In genomic region chr2:131093066-131093842, GRCh38 we compare ENCODE assay signal across 8 cellular contexts. TPM values are rescaled to one million over a fixed set of nuclear protein-coding genes. Genes with fewer than 3 reads are reported as not detected.
A peak's percentile ranks its signal among the peaks of the same experiment; 100 is the strongest.
DNase-seq lines count a peak whose midpoint lies in the region; ATAC-seq, FAIRE-seq and TF ChIP-seq lines count a peak whose summit lies in the region.

A gene with protein sequence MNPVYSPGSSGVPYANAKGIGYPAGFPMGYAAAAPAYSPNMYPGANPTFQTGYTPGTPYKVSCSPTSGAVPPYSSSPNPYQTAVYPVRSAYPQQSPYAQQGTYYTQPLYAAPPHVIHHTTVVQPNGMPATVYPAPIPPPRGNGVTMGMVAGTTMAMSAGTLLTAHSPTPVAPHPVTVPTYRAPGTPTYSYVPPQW (minus strand): TSS chr2:131093460. CDS start chr2:131082646, 10,814 bp downstream.

- H2BK15ac ChIP-seq in H1 (ENCODE audit: low read length) = no peak within 1 kb of the TSS

- H4K91ac ChIP-seq in H1 (replicated peaks; ENCODE audit: insufficient read length, low read length) = no peak within 1 kb of the TSS

- POLR2A ChIA-PET in H1 (lab: Charles Lee; ENCODE audit: partially characterized antibody) = interaction anchor here (0.6 to 5.1 kb wide), 26 partner anchors 11 to 1550 kb away, joined by 3 to 60 read pairs (median 5); partner anchors contain the start of gene PLEKHB2

- H4K20me1 ChIP-seq in H1 (replicated peaks in 1 of 2; ENCODE audit: control insufficient read depth in 1 of 2, insufficient read depth in 2 of 2, low read length in 2 of 2) = peaks cover 0 to 3% of the 10 kb centered on the region in 2 experiments

- peak; percentile 95 to 97 for TF ChIP-seq POLR2A in H1 (IDR thresholded peaks at IDR 0.05; ENCODE audit: control extremely low read depth in 1 of 2, low read depth in 2 of 2, low read length in 2 of 2)

- CTCF ChIA-PET in activated CD8-positive, alpha-beta memory T cell treated with anti-CD3 and anti-CD28 coated beads, Interleukin-2, amount 10 ng/mL, durations not matched to agents 7 days and 5 days (lab: Charles Lee) = interaction anchor here (1.3 to 4.0 kb wide), 3 partner anchors 11 to 52 kb away, joined by 4 to 22 read pairs (median 7); partner anchors contain the start of gene PLEKHB2
- CTCF ChIA-PET in H1 (lab: Charles Lee; ENCODE audit: partially characterized antibody) = interaction anchor here (1.7 kb wide), 1 partner anchor 10 kb away, joined by 8 read pairs; no protein-coding TSS in a partner anchor

- peak; percentile 53 for DNase-seq in CMK (ENCODE audit: low read depth)
- DNase-seq in HPDE6-E6E7 (ENCODE audit: extremely low spot score) = peak; percentile 85
- DNase-seq in NOMO-1 (lab: John Stamatoyannopoulos, UW; ENCODE audit: unreplicated experiment in 2 of 2) = peak; percentile 80 to 88
- peak; percentile 90 for DNase-seq in activated CD8-positive, alpha-beta memory T cell treated with anti-CD3 and anti-CD28 coated beads, Interleukin-2, amount 10 ng/mL, durations not matched to agents 7 days and 5 days
- DNase-seq in H1 (ENCODE audit: low read depth in 1 of 2, low spot score in 2 of 2) = peak; percentile 57 to 93
- DNase-seq in mesenteric fat pad (ENCODE audit: low spot score) = peak; percentile 97
- peak; percentile 81 for DNase-seq in stimulated activated CD8-positive, alpha-beta memory T cell treated with anti-CD3 and anti-CD28 coated beads, Interleukin-15, amount 100 ng/mL, for 24 hours (ENCODE audit: low read depth)

- peak within 1 kb of the TSS; percentile 91 for H3K4me3 Mint-ChIP-seq in activated CD8-positive, alpha-beta memory T cell treated with anti-CD3 and anti-CD28 coated beads, Interleukin-2, amount 10 ng/mL, durations not matched to agents 7 days and 5 days

- peak within 1 kb of the TSS; percentile 100 for H4K8ac ChIP-seq in H1 (ENCODE audit: extremely low read depth, insufficient read depth, low read length)

- FAIRE-seq in H1 (lab: Jason Lieb, UNC) = no peak

- H3K4me2 ChIP-seq in H1 (ENCODE audit: insufficient read depth in 1 of 2, low read depth in 2 of 2, low read length in 2 of 2) = peak within 1 kb of the TSS; percentile 73 to 86

- no peak within 1 kb of the TSS for H3K14ac ChIP-seq in H1 (ENCODE audit: insufficient read length)

- no peaks in the 10 kb centered on the region for H3K9me3 Mint-ChIP-seq in activated CD8-positive, alpha-beta memory T cell treated with anti-CD3 and anti-CD28 coated beads, Interleukin-2, amount 10 ng/mL, durations not matched to agents 7 days and 5 days (ENCODE audit: low read depth)

- H2AK5ac ChIP-seq in H1 (ENCODE audit: low read depth, low read length) = no peak within 1 kb of the TSS

- 0 out of 4 replicates have a peak, but pooled peaks of 1 of the 3 experiments have one; percentile 0 for TF ChIP-seq CTCF in H1 (IDR thresholded peaks at IDR 0.05; ENCODE audit: control extremely low read depth in 1 of 3, insufficient read depth in 1 of 3, low read depth in 1 of 3, low read length in 3 of 3)

- peak within 1 kb of the TSS; percentile 79 to 94 (median 87) for H3K4me3 ChIP-seq in H1 (ENCODE audit: extremely low read depth in 1 of 4, insufficient read depth in 2 of 4, low read depth in 3 of 4, low read length in 4 of 4)

- TF ChIP-seq RAD21 in H1 (IDR thresholded peaks at IDR 0.05 in 1 of 2, conservative IDR thresholded peaks at IDR 0.05 in 1 of 2; ENCODE audit: low read depth in 2 of 2, low read length in 2 of 2) = no peak

- H2BK12ac ChIP-seq in H1 (ENCODE audit: low read depth, low read length) = no peak within 1 kb of the TSS

- peaks cover 30% of the 10 kb centered on the region for H3K4me1 Mint-ChIP-seq in activated CD8-positive, alpha-beta memory T cell treated with anti-CD3 and anti-CD28 coated beads, Interleukin-2, amount 10 ng/mL, durations not matched to agents 7 days and 5 days

- H3K9ac ChIP-seq in H1 (replicated peaks in 1 of 4; ENCODE audit: extremely low read depth in 1 of 4, low read depth in 3 of 4, low read length in 3 of 4) = peak within 1 kb of the TSS; percentile 90 to 99 (median 98)

- H2BK5ac ChIP-seq in H1 (ENCODE audit: low read depth, low read length) = peak within 1 kb of the TSS; percentile 87; the same call in 1 of the 2 replicates

- H3K79me2 ChIP-seq in H1 (ENCODE audit: control insufficient read depth in 1 of 2, insufficient read depth in 2 of 2, low read length in 2 of 2) = peaks cover 22 to 44% of the 10 kb centered on the region in 2 experiments

- peaks cover 6 to 17% (median 9%) of the 10 kb centered on the region in 4 experiments for H3K36me3 ChIP-seq in H1 (ENCODE audit: control insufficient read depth in 2 of 4, insufficient read depth in 4 of 4, low read length in 3 of 4)

- ATAC-seq in GM19467 (IDR thresholded peaks at IDR 0.05; ENCODE audit: unreplicated experiment) = peak; percentile 80
- peak; percentile 85 for ATAC-seq in activated CD8-positive, alpha-beta memory T cell treated with anti-CD3 and anti-CD28 coated beads, Interleukin-2, amount 10 ng/mL, durations not matched to agents 7 days and 5 days

- WGBS in H1 (ENCODE audit: extremely low coverage in 1 of 2, insufficient coverage in 1 of 2, insufficient read length in 1 of 2, insufficient replicate concordance in 2 of 2, low coverage in 1 of 2, low lambda C conversion rate in 2 of 2, missing lambda C conversion rate in 1 of 2), 2 experiments = 2% methylated on average over 87 of the region's 113 CpGs; no CpG with 5 or more reads in 1 of the 2 experiments

- H2BK20ac ChIP-seq in H1 (ENCODE audit: low read length) = no peak within 1 kb of the TSS

- H3K9me3 ChIP-seq in H1 (ENCODE audit: insufficient read depth in 2 of 2, low read depth in 1 of 2, low read length in 1 of 2) = no peaks in the 10 kb centered on the region

- H3K36me3 Mint-ChIP-seq in activated CD8-positive, alpha-beta memory T cell treated with anti-CD3 and anti-CD28 coated beads, Interleukin-2, amount 10 ng/mL, durations not matched to agents 7 days and 5 days = peaks cover 15% of the 10 kb centered on the region

- peak within 1 kb of the TSS; percentile 83 for H3K18ac ChIP-seq in H1 (ENCODE audit: extremely low read depth, low read length)

- no peak within 1 kb of the TSS for H3K23ac ChIP-seq in H1 (ENCODE audit: insufficient read length)

- peak within 1 kb of the TSS; percentile 6 for H2BK120ac ChIP-seq in H1 (replicated peaks; ENCODE audit: low read depth, low read length)

- peak within 1 kb of the TSS; percentile 98 for H3K27ac Mint-ChIP-seq in activated CD8-positive, alpha-beta memory T cell treated with anti-CD3 and anti-CD28 coated beads, Interleukin-2, amount 10 ng/mL, durations not matched to agents 7 days and 5 days

- H4K5ac ChIP-seq in H1 (ENCODE audit: insufficient read length, low read depth, low read length) = peak within 1 kb of the TSS; percentile 97

- H3K27ac ChIP-seq in H1 (ENCODE audit: low read depth, low read length) = peak within 1 kb of the TSS; percentile 99

- peaks cover 3% of the 10 kb centered on the region for H3K27me3 Mint-ChIP-seq in activated CD8-positive, alpha-beta memory T cell treated with anti-CD3 and anti-CD28 coated beads, Interleukin-2, amount 10 ng/mL, durations not matched to agents 7 days and 5 days

- no peaks in the 10 kb centered on the region for H3K79me1 ChIP-seq in H1 (ENCODE audit: low read depth, low read length)

- no peaks in the 10 kb centered on the region for H3K23me2 ChIP-seq in H1 (ENCODE audit: low read depth, low read length)

- 0 out of 2 replicates have a peak within 1 kb of the TSS, but pooled peaks have one; percentile 73 for H2AFZ ChIP-seq in H1 (ENCODE audit: low read length)

- H3K56ac ChIP-seq in H1 (replicated peaks; ENCODE audit: insufficient read length, low read depth, low read length) = peak within 1 kb of the TSS; percentile 96

- H3K4me1 ChIP-seq in H1 (replicated peaks in 1 of 4; ENCODE audit: control insufficient read depth in 3 of 4, insufficient read depth in 4 of 4, low read length in 3 of 4) = no peaks in the 10 kb centered on the region

- no peak within 1 kb of the TSS for H3K4ac ChIP-seq in H1 (replicated peaks; ENCODE audit: insufficient read length, low read depth, low read length)

- no peaks in the 10 kb centered on the region for H3K27me3 ChIP-seq in H1 (replicated peaks in 1 of 4; ENCODE audit: control insufficient read depth in 3 of 4, extremely low read depth in 1 of 4, insufficient read depth in 3 of 4, low read length in 3 of 4)

- TF ChIP-seq EP300 in H1 (IDR thresholded peaks at IDR 0.05; ENCODE audit: borderline replicate concordance in 1 of 2, low read depth in 2 of 2, low read length in 2 of 2) = peak in 1 of 2 experiments; percentile 3; a peak in 1 of 3 replicates

TF ChIP-seq in H1, 55 proteins besides CTCF, POLR2A, EP300 and RAD21 (continues in another document):
- TF ChIP-seq EZH2 (IDR thresholded peaks at IDR 0.05; ENCODE audit: low read depth, low read length, severe bottlenecking) = no peak
- peak; percentile 24; the same call in 1 of the 2 replicates for TF ChIP-seq EGR1 (IDR thresholded peaks at IDR 0.05; ENCODE audit: borderline replicate concordance, low read depth, low read length)
- no peak for TF ChIP-seq JUND (IDR thresholded peaks at IDR 0.05; ENCODE audit: low read length)
- TF ChIP-seq YY1 (IDR thresholded peaks at IDR 0.05; ENCODE audit: low read depth, low read length) = no peak
- TF ChIP-seq JUN (IDR thresholded peaks at IDR 0.05; ENCODE audit: low read depth, low read length) = no peak
- TF ChIP-seq POU5F1 (IDR thresholded peaks at IDR 0.05; ENCODE audit: low read depth, low read length) = no peak
- 0 out of 4 replicates have a peak, but pooled peaks of 1 of the 2 experiments have one; percentile 35 for TF ChIP-seq SIN3A (conservative IDR thresholded peaks at IDR 0.05 in 1 of 2, IDR thresholded peaks at IDR 0.05 in 1 of 2; ENCODE audit: low read depth in 1 of 2, low read length in 2 of 2)
- TF ChIP-seq TBP (IDR thresholded peaks at IDR 0.05; ENCODE audit: low read depth, low read length) = 0 out of 2 replicates have a peak, but pooled peaks have one; percentile 33
- no peak for TF ChIP-seq MAFK (IDR thresholded peaks at IDR 0.05; ENCODE audit: low read depth, low read length)
- TF ChIP-seq SIX5 (IDR thresholded peaks at IDR 0.05; ENCODE audit: low read depth, low read length) = no peak
- no peak for TF ChIP-seq KDM5A (IDR thresholded peaks at IDR 0.05; ENCODE audit: low read length)
- no peak for TF ChIP-seq HDAC6 (IDR thresholded peaks at IDR 0.05; ENCODE audit: low read depth, low read length)

RNA-seq across cellular contexts. Expression of the gene that starts here (rescaled TPM):
- 10 to 100 TPM; 40.6 to 65.5 TPM for total RNA-seq in activated CD8-positive, alpha-beta memory T cell treated with anti-CD3 and anti-CD28 coated beads, Interleukin-2, amount 10 ng/mL, durations not matched to agents 7 days and 5 days
- 58.1 and 61.9 TPM in 2 replicates for total RNA-seq in H1 (2021; fragmentation: NEBNext Ultra II Directional; extraction: Animal tissue kit (Norgen Biotek cat#: 25700))
- 123 and 162 TPM in 2 replicates for polyA plus RNA-seq in H1 (2011; rRNA removed)
- 78.4 TPM for polyA plus RNA-seq in H1 (2011; cell fraction: cytosol; rRNA removed)
- 118 TPM for polyA plus RNA-seq in H1 (2011; cell fraction: nucleus; rRNA removed)
- polyA plus RNA-seq in H1 (2012, experiment 1 of 2) = 38.3 to 47.2 TPM (median 42.6 TPM) in 4 replicates
- polyA plus RNA-seq in H1 (2012, experiment 2 of 2) = 7.9 TPM
- 42.7 TPM for polyA plus RNA-seq in H1 (2013, experiment 1 of 2)
- polyA plus RNA-seq in H1 (2013, experiment 2 of 2) = 44.3 TPM
- polyA minus RNA-seq in H1 (2011; rRNA and poly(A)+ RNA removed) = 72.8 and 107 TPM in 2 replicates
- 48.7 TPM for polyA minus RNA-seq in H1 (2011; cell fraction: cytosol; rRNA and poly(A)+ RNA removed)
- 26.0 TPM for polyA minus RNA-seq in H1 (2011; cell fraction: nucleus; rRNA and poly(A)+ RNA removed)
- total RNA-seq in mesenteric fat pad = 120 TPM

Comparison
In these comparisons a context has a peak if more than half of its experiments do, and no peak if none do; other contexts are left out.
1. Peak in every context shown above with its lines: DNase-seq, ATAC-seq, H3K4me3 ChIP-seq and H3K27ac ChIP-seq.